In genomic region chr7:121276276-121276675, GRCh38 we compare ENCODE assay signal across 33 cellular contexts. TPM values are rescaled to one million over a fixed set of nuclear protein-coding genes. Genes with fewer than 3 reads are reported as not detected.
"Had no signal": no experiment of that assay in that cellular context is flagged by ENCODE, and none has a peak within 500 bp of the region (broad histone marks: within the 10 kb centered on the region; RNA-seq: fewer than 3 reads in every experiment).

No MANE protein-coding gene starts in this region.

- FAIRE-seq: islet of Langerhans had no signal

- H3K27ac ChIP-seq: left lung, lower lobe of right lung, ovary, right atrium auricular region, stomach, testis, thyroid gland, transverse colon, upper lobe of left lung, vagina had no signal

- H3K4me2 ChIP-seq: smooth muscle cell had no signal

- H3K36me3 Mint-ChIP-seq: naive thymus-derived CD4-positive, alpha-beta T cell; natural killer cell treated with Interleukin-12 subunit alpha and Interleukin-12 subunit beta and Interleukin-15 and Interleukin-18, amount 100 ng/mL, for 72 hours had no signal

- H3K27me3 Mint-ChIP-seq: progenitor cell of endocrine pancreas; stimulated activated naive B cell treated with anti-CD40 and anti-IgM and Interleukin-4, amounts not matched to agents 10 μg/mL and 1 μg/mL and 100 μg/mL, for 72 hours had no signal

- ATAC-seq: left colon; left lung; lower lobe of right lung; mucosa of descending colon; naive thymus-derived CD4-positive, alpha-beta T cell; natural killer cell treated with Interleukin-12 subunit alpha and Interleukin-12 subunit beta and Interleukin-15 and Interleukin-18, amount 100 ng/mL, for 72 hours; stimulated activated naive B cell treated with anti-CD40 and anti-IgM and Interleukin-4, amounts not matched to agents 10 μg/mL and 1 μg/mL and 100 μg/mL, for 72 hours; stimulated activated naive CD8-positive, alpha-beta T cell treated with anti-CD3 and anti-CD28 coated beads, Interleukin-15, Interleukin-2, amounts not matched to agents 100 U/mL and 50 U/mL, for 24 hours had no signal

- H3K4me3 Mint-ChIP-seq: naive thymus-derived CD4-positive, alpha-beta T cell; natural killer cell treated with Interleukin-12 subunit alpha and Interleukin-12 subunit beta and Interleukin-15 and Interleukin-18, amount 100 ng/mL, for 72 hours; stimulated activated naive B cell treated with anti-CD40 and anti-IgM and Interleukin-4, amounts not matched to agents 10 μg/mL and 1 μg/mL and 100 μg/mL, for 72 hours had no signal

- H3K4me3 ChIP-seq: left lung, lower lobe of right lung, mucosa of descending colon, ovary, right atrium auricular region, right lobe of liver, smooth muscle cell, stomach, testis, thyroid gland, transverse colon, upper lobe of left lung, vagina had no signal

- H3K36me3 ChIP-seq: left lung, lower lobe of right lung, ovary, right lobe of liver, stomach, thyroid gland, transverse colon, upper lobe of left lung, vagina had no signal

- H3K9me3 ChIP-seq: left lung, lower lobe of right lung, mucosa of descending colon, ovary, right atrium auricular region, right lobe of liver, stomach, testis, thyroid gland, transverse colon, upper lobe of left lung, vagina had no signal

- H3K27me3 ChIP-seq: left lung, ovary, right atrium auricular region, right lobe of liver, stomach, testis, thyroid gland, transverse colon, upper lobe of left lung, vagina had no signal

- DNase-seq: kidney; left colon; left lung; lower lobe of right lung; mammary epithelial cell; midbrain; mucosa of descending colon; naive thymus-derived CD4-positive, alpha-beta T cell; ovary; right lobe of liver; stimulated activated CD4-positive, alpha-beta T cell treated with anti-CD3 and anti-CD28 coated beads, Interleukin-1b, Interleukin-23, amount 100 ng/mL, for 48 hours; stimulated activated CD4-positive, alpha-beta T cell treated with anti-CD3 and anti-CD28 coated beads, Interleukin-2, amount 100 ng/mL, for 48 hours; stimulated activated CD4-positive, alpha-beta T cell treated with anti-CD3 and anti-CD28 coated beads, Interleukin-4, amount 100 ng/mL, for 4 hours; stimulated activated CD8-positive, alpha-beta memory T cell treated with anti-CD3 and anti-CD28 coated beads, Interleukin-4, amount 100 ng/mL, for 48 hours; stimulated activated naive B cell treated with anti-CD40 and anti-IgM and Interleukin-4, amounts not matched to agents 10 μg/mL and 1 μg/mL and 100 μg/mL, for 72 hours; stimulated activated naive CD8-positive, alpha-beta T cell treated with anti-CD3 and anti-CD28 coated beads, Interleukin-15, Interleukin-2, amounts not matched to agents 100 U/mL and 50 U/mL, for 24 hours; stomach; testis; thyroid gland; transverse colon; upper lobe of left lung had no signal

- H3K4me1 ChIP-seq: left lung, lower lobe of right lung, right atrium auricular region, stomach, testis, thyroid gland, upper lobe of left lung had no signal

- H3K27ac Mint-ChIP-seq: naive thymus-derived CD4-positive, alpha-beta T cell; natural killer cell treated with Interleukin-12 subunit alpha and Interleukin-12 subunit beta and Interleukin-15 and Interleukin-18, amount 100 ng/mL, for 72 hours; progenitor cell of endocrine pancreas; stimulated activated naive B cell treated with anti-CD40 and anti-IgM and Interleukin-4, amounts not matched to agents 10 μg/mL and 1 μg/mL and 100 μg/mL, for 72 hours had no signal

RNA-seq across cellular contexts. Expression of gene WNT16, which starts 52.5 kb away (rescaled TPM):
- total RNA-seq: kidney; left colon; left lung; liver; lower lobe of right lung; mammary epithelial cell; mesenteric fat pad; naive thymus-derived CD4-positive, alpha-beta T cell; natural killer cell treated with Interleukin-12 subunit alpha and Interleukin-12 subunit beta and Interleukin-15 and Interleukin-18, amount 100 ng/mL, for 72 hours; omental fat pad; progenitor cell of endocrine pancreas; pulmonary artery endothelial cell; right lobe of liver; smooth muscle cell; thyroid gland; upper lobe of left lung had no signal
- polyA plus RNA-seq: liver; mammary epithelial cell; naive thymus-derived CD4-positive, alpha-beta T cell; neural cell; urinary bladder had no signal
